Comparison of ENCODE assay signal across 8 cellular contexts in genomic region chr3:52238761-52239701, GRCh38. TPM values are rescaled to one million over a fixed set of nuclear protein-coding genes. Genes with fewer than 3 reads are reported as not detected.
DNase-seq lines count a peak whose midpoint lies in the region; ATAC-seq lines count a peak whose summit lies in the region.

TSS of gene TWF2 (minus strand) at chr3:52239158. CDS start at chr3:52239016, 142 bp downstream.

- peak; percentile 80 for ATAC-seq in HG02852 (IDR thresholded peaks at IDR 0.05; ENCODE audit: unreplicated experiment)

- DNase-seq in NCI-H2081 (lab: John Stamatoyannopoulos, UW): peak; percentile 61 to 69
- no peak for DNase-seq in NCI-H2081 treated with DMSO at 0.1 percent for 48 hours (lab: John Stamatoyannopoulos, UW)
- peak; percentile 23 for DNase-seq in NCI-H2171 (lab: John Stamatoyannopoulos, UW)
- DNase-seq in activated CD4-positive, alpha-beta T cell treated with anti-CD3 and anti-CD28 coated beads for 1 hour: peak; percentile 78
- DNase-seq in cerebellum (ENCODE audit: low spot score): peak; percentile 92
- peak; percentile 28 for DNase-seq in kidney glomerular epithelial cell (lab: John Stamatoyannopoulos, UW)
- DNase-seq in stimulated activated CD4-positive, alpha-beta T cell treated with anti-CD3 and anti-CD28 coated beads, Interleukin-15, amount 100 ng/mL, for 48 hours (ENCODE audit: low read depth in 2 of 2): peak; percentile 79

RNA-seq across cellular contexts. Expression of gene TWF2, which starts in this region (rescaled TPM):
- 15.1 TPM for total RNA-seq in cerebellum
